Comparison of ENCODE assay signal across 1 cellular context in the genomic region with DNA sequence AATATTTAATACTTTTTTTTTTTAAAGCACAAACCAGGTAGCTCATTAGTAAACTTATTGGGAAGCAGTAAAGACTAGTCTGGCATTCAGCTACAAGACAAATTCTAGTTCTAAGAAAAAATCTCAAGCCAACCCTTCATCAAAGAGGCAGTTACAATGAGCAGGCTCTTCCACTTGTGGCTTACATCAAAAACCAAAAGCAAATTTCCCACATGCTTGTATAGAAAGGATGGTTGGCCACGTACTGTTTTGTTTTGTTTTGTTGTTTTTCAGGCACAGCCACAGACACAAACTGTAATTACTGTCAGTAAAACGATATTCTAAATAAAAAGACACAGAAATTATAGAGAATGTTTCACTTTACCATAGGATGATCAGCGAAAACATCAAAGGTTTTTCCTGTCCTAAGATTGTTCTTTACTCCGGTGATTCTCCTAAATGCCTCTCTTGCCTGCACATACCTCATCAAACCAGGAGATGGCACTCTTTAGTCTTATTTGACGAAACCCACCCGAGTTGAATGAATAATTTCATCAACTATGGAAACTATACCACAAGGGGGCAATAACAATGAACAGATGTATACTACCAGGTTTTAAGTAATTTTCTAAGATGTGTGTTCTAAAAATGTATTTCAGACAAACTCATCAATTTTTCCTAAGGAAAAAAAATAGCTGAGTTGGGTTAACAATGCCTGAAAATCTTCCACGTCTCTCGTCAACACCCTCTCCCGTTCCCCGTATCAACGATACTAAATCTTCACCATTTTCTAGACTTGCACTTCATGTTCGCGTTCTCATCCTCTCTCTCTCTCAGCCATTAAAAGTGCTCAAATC.
TF ChIP-seq lines count a peak whose summit lies in the region.

No MANE protein-coding gene starts in this region.

TF ChIP-seq in HepG2, 621 proteins besides CTCF, POLR2A, EP300 and RAD21 (continued from another document and continues in another):
- TF ChIP-seq, protein P1, sequence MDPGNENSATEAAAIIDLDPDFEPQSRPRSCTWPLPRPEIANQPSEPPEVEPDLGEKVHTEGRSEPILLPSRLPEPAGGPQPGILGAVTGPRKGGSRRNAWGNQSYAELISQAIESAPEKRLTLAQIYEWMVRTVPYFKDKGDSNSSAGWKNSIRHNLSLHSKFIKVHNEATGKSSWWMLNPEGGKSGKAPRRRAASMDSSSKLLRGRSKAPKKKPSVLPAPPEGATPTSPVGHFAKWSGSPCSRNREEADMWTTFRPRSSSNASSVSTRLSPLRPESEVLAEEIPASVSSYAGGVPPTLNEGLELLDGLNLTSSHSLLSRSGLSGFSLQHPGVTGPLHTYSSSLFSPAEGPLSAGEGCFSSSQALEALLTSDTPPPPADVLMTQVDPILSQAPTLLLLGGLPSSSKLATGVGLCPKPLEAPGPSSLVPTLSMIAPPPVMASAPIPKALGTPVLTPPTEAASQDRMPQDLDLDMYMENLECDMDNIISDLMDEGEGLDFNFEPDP (CRISPR knock-in tag; conservative IDR thresholded peaks at IDR 0.05), result no peak
- no peak for TF ChIP-seq ZNF496 (CRISPR knock-in tag; IDR thresholded peaks at IDR 0.05; ENCODE audit: insufficient replicate concordance)
- TF ChIP-seq, protein P2, sequence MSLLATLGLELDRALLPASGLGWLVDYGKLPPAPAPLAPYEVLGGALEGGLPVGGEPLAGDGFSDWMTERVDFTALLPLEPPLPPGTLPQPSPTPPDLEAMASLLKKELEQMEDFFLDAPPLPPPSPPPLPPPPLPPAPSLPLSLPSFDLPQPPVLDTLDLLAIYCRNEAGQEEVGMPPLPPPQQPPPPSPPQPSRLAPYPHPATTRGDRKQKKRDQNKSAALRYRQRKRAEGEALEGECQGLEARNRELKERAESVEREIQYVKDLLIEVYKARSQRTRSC (CRISPR knock-in tag; IDR thresholded peaks at IDR 0.05; ENCODE audit: low read depth), result no peak
- no peak for TF ChIP-seq SP2 (CRISPR knock-in tag; IDR thresholded peaks at IDR 0.05)
- no peak for TF ChIP-seq HDAC2 (CRISPR knock-in tag; IDR thresholded peaks at IDR 0.05)
- no peak for TF ChIP-seq ZNF629 (CRISPR knock-in tag; conservative IDR thresholded peaks at IDR 0.05)
- TF ChIP-seq KAT7 (CRISPR knock-in tag; IDR thresholded peaks at IDR 0.05; ENCODE audit: borderline replicate concordance), result no peak
- TF ChIP-seq FOXO1 (CRISPR knock-in tag; IDR thresholded peaks at IDR 0.05), result no peak
- no peak for TF ChIP-seq BORCS8-MEF2B (CRISPR knock-in tag; IDR thresholded peaks at IDR 0.05)
- TF ChIP-seq, protein P3, sequence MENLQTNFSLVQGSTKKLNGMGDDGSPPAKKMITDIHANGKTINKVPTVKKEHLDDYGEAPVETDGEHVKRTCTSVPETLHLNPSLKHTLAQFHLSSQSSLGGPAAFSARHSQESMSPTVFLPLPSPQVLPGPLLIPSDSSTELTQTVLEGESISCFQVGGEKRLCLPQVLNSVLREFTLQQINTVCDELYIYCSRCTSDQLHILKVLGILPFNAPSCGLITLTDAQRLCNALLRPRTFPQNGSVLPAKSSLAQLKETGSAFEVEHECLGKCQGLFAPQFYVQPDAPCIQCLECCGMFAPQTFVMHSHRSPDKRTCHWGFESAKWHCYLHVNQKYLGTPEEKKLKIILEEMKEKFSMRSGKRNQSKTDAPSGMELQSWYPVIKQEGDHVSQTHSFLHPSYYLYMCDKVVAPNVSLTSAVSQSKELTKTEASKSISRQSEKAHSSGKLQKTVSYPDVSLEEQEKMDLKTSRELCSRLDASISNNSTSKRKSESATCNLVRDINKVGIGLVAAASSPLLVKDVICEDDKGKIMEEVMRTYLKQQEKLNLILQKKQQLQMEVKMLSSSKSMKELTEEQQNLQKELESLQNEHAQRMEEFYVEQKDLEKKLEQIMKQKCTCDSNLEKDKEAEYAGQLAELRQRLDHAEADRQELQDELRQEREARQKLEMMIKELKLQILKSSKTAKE (CRISPR knock-in tag; IDR thresholded peaks at IDR 0.05; ENCODE audit: borderline replicate concordance), result no peak
- TF ChIP-seq RBM39 (IDR thresholded peaks at IDR 0.05; ENCODE audit: low read depth, low read length, poor library complexity, severe bottlenecking), result no peak
- no peak for TF ChIP-seq ZNF235 (CRISPR knock-in tag; IDR thresholded peaks at IDR 0.05; ENCODE audit: borderline replicate concordance)
- TF ChIP-seq, protein P4, sequence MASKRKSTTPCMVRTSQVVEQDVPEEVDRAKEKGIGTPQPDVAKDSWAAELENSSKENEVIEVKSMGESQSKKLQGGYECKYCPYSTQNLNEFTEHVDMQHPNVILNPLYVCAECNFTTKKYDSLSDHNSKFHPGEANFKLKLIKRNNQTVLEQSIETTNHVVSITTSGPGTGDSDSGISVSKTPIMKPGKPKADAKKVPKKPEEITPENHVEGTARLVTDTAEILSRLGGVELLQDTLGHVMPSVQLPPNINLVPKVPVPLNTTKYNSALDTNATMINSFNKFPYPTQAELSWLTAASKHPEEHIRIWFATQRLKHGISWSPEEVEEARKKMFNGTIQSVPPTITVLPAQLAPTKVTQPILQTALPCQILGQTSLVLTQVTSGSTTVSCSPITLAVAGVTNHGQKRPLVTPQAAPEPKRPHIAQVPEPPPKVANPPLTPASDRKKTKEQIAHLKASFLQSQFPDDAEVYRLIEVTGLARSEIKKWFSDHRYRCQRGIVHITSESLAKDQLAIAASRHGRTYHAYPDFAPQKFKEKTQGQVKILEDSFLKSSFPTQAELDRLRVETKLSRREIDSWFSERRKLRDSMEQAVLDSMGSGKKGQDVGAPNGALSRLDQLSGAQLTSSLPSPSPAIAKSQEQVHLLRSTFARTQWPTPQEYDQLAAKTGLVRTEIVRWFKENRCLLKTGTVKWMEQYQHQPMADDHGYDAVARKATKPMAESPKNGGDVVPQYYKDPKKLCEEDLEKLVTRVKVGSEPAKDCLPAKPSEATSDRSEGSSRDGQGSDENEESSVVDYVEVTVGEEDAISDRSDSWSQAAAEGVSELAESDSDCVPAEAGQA (IDR thresholded peaks at IDR 0.05; ENCODE audit: low read depth), result no peak
- TF ChIP-seq, protein P4 (CRISPR knock-in tag; IDR thresholded peaks at IDR 0.05; ENCODE audit: borderline replicate concordance), result no peak
- TF ChIP-seq ZNF841 (CRISPR knock-in tag; IDR thresholded peaks at IDR 0.05; ENCODE audit: borderline replicate concordance), result no peak
- TF ChIP-seq ZNF737 (CRISPR knock-in tag; IDR thresholded peaks at IDR 0.05; ENCODE audit: borderline replicate concordance), result no peak
- no peak for TF ChIP-seq ZFP36L1 (CRISPR knock-in tag; IDR thresholded peaks at IDR 0.05)
- TF ChIP-seq GLI4 (CRISPR knock-in tag; IDR thresholded peaks at IDR 0.05; ENCODE audit: borderline replicate concordance), result no peak
- TF ChIP-seq SNAI1 (CRISPR knock-in tag; IDR thresholded peaks at IDR 0.05; ENCODE audit: borderline replicate concordance), result no peak
- TF ChIP-seq CEBPG (CRISPR knock-in tag; IDR thresholded peaks at IDR 0.05), result peak; percentile 50
- TF ChIP-seq MTA1 (CRISPR knock-in tag; IDR thresholded peaks at IDR 0.05; ENCODE audit: borderline replicate concordance), result no peak
- peak; percentile 69; the same call in 1 of the 2 replicates for TF ChIP-seq ZNF3 (CRISPR knock-in tag; IDR thresholded peaks at IDR 0.05)
- no peak for TF ChIP-seq KMT2B (CRISPR knock-in tag; IDR thresholded peaks at IDR 0.05)
- TF ChIP-seq NKX3-1 (CRISPR knock-in tag; IDR thresholded peaks at IDR 0.05), result no peak
- no peak for TF ChIP-seq PCBP2 (optimal IDR thresholded peaks at IDR 0.05; ENCODE audit: low read depth, low read length, poor library complexity, severe bottlenecking)
- TF ChIP-seq TFDP1 (CRISPR knock-in tag; IDR thresholded peaks at IDR 0.05; ENCODE audit: borderline replicate concordance), result no peak
- TF ChIP-seq, protein P5, sequence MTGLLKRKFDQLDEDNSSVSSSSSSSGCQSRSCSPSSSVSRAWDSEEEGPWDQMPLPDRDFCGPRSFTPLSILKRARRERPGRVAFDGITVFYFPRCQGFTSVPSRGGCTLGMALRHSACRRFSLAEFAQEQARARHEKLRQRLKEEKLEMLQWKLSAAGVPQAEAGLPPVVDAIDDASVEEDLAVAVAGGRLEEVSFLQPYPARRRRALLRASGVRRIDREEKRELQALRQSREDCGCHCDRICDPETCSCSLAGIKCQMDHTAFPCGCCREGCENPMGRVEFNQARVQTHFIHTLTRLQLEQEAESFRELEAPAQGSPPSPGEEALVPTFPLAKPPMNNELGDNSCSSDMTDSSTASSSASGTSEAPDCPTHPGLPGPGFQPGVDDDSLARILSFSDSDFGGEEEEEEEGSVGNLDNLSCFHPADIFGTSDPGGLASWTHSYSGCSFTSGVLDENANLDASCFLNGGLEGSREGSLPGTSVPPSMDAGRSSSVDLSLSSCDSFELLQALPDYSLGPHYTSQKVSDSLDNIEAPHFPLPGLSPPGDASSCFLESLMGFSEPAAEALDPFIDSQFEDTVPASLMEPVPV (CRISPR knock-in tag; IDR thresholded peaks at IDR 0.05), result no peak
- TF ChIP-seq ZNF407 (CRISPR knock-in tag; IDR thresholded peaks at IDR 0.05; ENCODE audit: not compliant biosample characterization), result no peak
- no peak for TF ChIP-seq AGO2 (optimal IDR thresholded peaks at IDR 0.05; ENCODE audit: low read depth, low read length)
- peak; percentile 38; the same call in 1 of the 2 replicates for TF ChIP-seq SOX5 (CRISPR knock-in tag; IDR thresholded peaks at IDR 0.05; ENCODE audit: borderline replicate concordance)
